ENCODE assay signal across 16 cellular contexts in the genomic region with DNA sequence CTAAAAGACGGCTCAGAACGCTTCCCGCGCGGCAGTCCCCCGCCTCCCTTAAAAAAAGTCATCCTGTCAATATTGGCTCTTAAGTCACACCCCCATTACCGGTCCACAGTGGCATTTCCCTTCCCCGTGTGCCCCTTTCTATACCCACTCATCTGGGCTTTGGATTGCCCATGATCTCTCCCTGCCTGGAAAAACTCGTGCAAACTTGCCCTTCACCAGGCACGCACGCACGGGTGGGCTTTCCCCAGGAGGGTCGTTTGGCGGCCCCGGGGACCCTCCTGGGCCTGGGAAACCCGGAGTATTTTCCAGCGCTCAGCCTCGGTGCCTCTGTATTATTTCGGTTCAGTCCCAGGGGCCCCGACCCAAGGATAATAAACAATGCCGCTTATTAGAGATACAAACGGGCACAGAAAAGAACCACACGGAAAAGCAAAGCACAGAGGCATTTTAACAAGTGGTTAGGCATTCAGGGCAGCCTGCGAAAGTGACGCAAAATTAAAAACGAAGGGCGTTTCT. TPM values are rescaled to one million over a fixed set of nuclear protein-coding genes. Genes with fewer than 3 reads are reported as not detected.
DNase-seq lines count a peak whose midpoint lies in the region; ATAC-seq, FAIRE-seq and TF ChIP-seq lines count a peak whose summit lies in the region.
"Had no signal": no experiment of that assay in that cellular context is flagged by ENCODE, and none has a peak within 500 bp of the region (broad histone marks: within the 10 kb centered on the region; RNA-seq: fewer than 3 reads in every experiment).

No MANE protein-coding gene starts in this region.

- no peaks in the 10 kb centered on the region for H3K9me3 Mint-ChIP-seq in CD8-positive, alpha-beta T cell
- H3K9me3 Mint-ChIP-seq: activated T-helper 17 cell treated with anti-CD3 and anti-CD28 coated beads, Interleukin-2, amount 50 U/mL, for 72 hours; natural killer cell had no signal

- peak; percentile 51 for FAIRE-seq in keratinocyte (lab: Jason Lieb, UNC)

- no peak overlapping the region for H3K27ac Mint-ChIP-seq in CD8-positive, alpha-beta T cell
- H3K27ac Mint-ChIP-seq: activated T-helper 17 cell treated with anti-CD3 and anti-CD28 coated beads, Interleukin-2, amount 50 U/mL, for 72 hours; natural killer cell had no signal

- TF ChIP-seq CTCF in keratinocyte (optimal IDR thresholded peaks at IDR 0.05 in 1 of 3, IDR thresholded peaks at IDR 0.05 in 1 of 3, conservative IDR thresholded peaks at IDR 0.05 in 1 of 3; ENCODE audit: extremely low read depth in 1 of 3, insufficient read depth in 2 of 3, low read length in 3 of 3) (no peak), smooth muscle cell (IDR thresholded peaks at IDR 0.05; ENCODE audit: borderline replicate concordance, insufficient read depth, poor library complexity, severe bottlenecking) (no peak)
- TF ChIP-seq CTCF in CD8-positive, alpha-beta T cell (IDR thresholded peaks at IDR 0.05): no peak

- H3K4me2 ChIP-seq in keratinocyte (ENCODE audit: control insufficient read depth, extremely low read depth, insufficient read depth, low read depth, low read length) (peak overlapping the region; percentile 89), smooth muscle cell (peak overlapping the region; percentile 80), GM23248 (ENCODE audit: unreplicated experiment) (no peak overlapping the region)
- H3K4me2 ChIP-seq: SK-N-SH had no signal

- in situ Hi-C loops in GM23248 (cut with MboI): no loop called here

- no peak overlapping the region for H3K27ac ChIP-seq in HUES6 (ENCODE audit: low read depth, low read length)
- H3K27ac ChIP-seq in caudate nucleus (ENCODE audit: low read depth, low read length): peak overlapping the region; percentile 93
- no peak overlapping the region for H3K27ac ChIP-seq in keratinocyte (ENCODE audit: control insufficient read depth, insufficient read depth, low read length)
- H3K27ac ChIP-seq in smooth muscle cell (ENCODE audit: low read depth): no peak overlapping the region
- no peak overlapping the region for H3K27ac ChIP-seq in GM23248
- H3K27ac ChIP-seq in CD8-positive, alpha-beta T cell (ENCODE audit: low read depth, low read length): no peak overlapping the region
- H3K27ac ChIP-seq: colonic mucosa had no signal

- 2% methylated on average over 27 of the region's 27 CpGs for WGBS in smooth muscle cell (ENCODE audit: low lambda C conversion rate)
- WGBS in GM23248 (ENCODE audit: low coverage in 1 of 2, low lambda C conversion rate in 2 of 2, missing lambda C conversion rate in 2 of 2), 2 experiments: 90 to 92% methylated on average over 24 to 27 of the region's 27 CpGs

- H3K4me1 ChIP-seq in HUES6 (ENCODE audit: control insufficient read depth, insufficient read depth, low read length): peaks cover 37% of the 10 kb centered on the region
- peaks cover 66% of the 10 kb centered on the region for H3K4me1 ChIP-seq in keratinocyte (ENCODE audit: control insufficient read depth, extremely low read depth, insufficient read depth, low read length)
- peaks cover 52% of the 10 kb centered on the region for H3K4me1 ChIP-seq in smooth muscle cell (ENCODE audit: low read depth)
- H3K4me1 ChIP-seq in GM23248 (ENCODE audit: insufficient read depth): peaks cover 8% of the 10 kb centered on the region; the same call in 1 of the 2 replicates
- H3K4me1 ChIP-seq in CD8-positive, alpha-beta T cell (ENCODE audit: insufficient read depth, low read length): no peaks in the 10 kb centered on the region

- H2AFZ ChIP-seq in keratinocyte (ENCODE audit: control insufficient read depth, low read length): peak overlapping the region; percentile 31
- no peak overlapping the region for H2AFZ ChIP-seq in smooth muscle cell (ENCODE audit: low read depth)
- H2AFZ ChIP-seq in GM23248: no peak overlapping the region

- no peaks in the 10 kb centered on the region for H3K36me3 ChIP-seq in HUES6 (ENCODE audit: control insufficient read depth, insufficient read depth, low read length)
- H3K36me3 ChIP-seq in keratinocyte (ENCODE audit: control insufficient read depth in 2 of 2, extremely low read depth in 1 of 2, insufficient read depth in 2 of 2, low read length in 2 of 2): no peaks in the 10 kb centered on the region
- H3K36me3 ChIP-seq in smooth muscle cell (ENCODE audit: low read depth): no peaks in the 10 kb centered on the region
- H3K36me3 ChIP-seq in GM23248 (ENCODE audit: low read depth): no peaks in the 10 kb centered on the region
- H3K36me3 ChIP-seq in CD8-positive, alpha-beta T cell (ENCODE audit: insufficient read depth, low read length): no peaks in the 10 kb centered on the region
- H3K36me3 ChIP-seq: colonic mucosa had no signal

- H3K9me1 ChIP-seq in keratinocyte (ENCODE audit: control insufficient read depth, extremely low read depth, insufficient read depth, low read length): no peaks in the 10 kb centered on the region

- H3K4me3 Mint-ChIP-seq in CD8-positive, alpha-beta T cell: no peak overlapping the region
- H3K4me3 Mint-ChIP-seq: activated T-helper 17 cell treated with anti-CD3 and anti-CD28 coated beads, Interleukin-2, amount 50 U/mL, for 72 hours; natural killer cell had no signal

- no peak for ATAC-seq in GM21381 (IDR thresholded peaks at IDR 0.05; ENCODE audit: unreplicated experiment)
- ATAC-seq in CD8-positive, alpha-beta T cell: no peak
- ATAC-seq: activated T-helper 17 cell treated with anti-CD3 and anti-CD28 coated beads, Interleukin-2, amount 50 U/mL, for 72 hours; natural killer cell had no signal

- H3K79me2 ChIP-seq in keratinocyte (ENCODE audit: control insufficient read depth, insufficient read depth, low read length): no peaks in the 10 kb centered on the region
- no peaks in the 10 kb centered on the region for H3K79me2 ChIP-seq in smooth muscle cell (ENCODE audit: low read depth)
- H3K79me2 ChIP-seq in GM23248 (ENCODE audit: insufficient read depth): no peaks in the 10 kb centered on the region

- H3K27me3 Mint-ChIP-seq in CD8-positive, alpha-beta T cell (ENCODE audit: low read depth): peaks cover 68% of the 10 kb centered on the region

- no peaks in the 10 kb centered on the region for H4K20me1 ChIP-seq in keratinocyte (ENCODE audit: control insufficient read depth, extremely low read depth, insufficient read depth, low read length)
- no peaks in the 10 kb centered on the region for H4K20me1 ChIP-seq in smooth muscle cell (ENCODE audit: low read depth)
- H4K20me1 ChIP-seq in GM23248 (ENCODE audit: insufficient read depth): no peaks in the 10 kb centered on the region

- H3K9ac ChIP-seq in HUES6 (ENCODE audit: low read length) (peak overlapping the region; percentile 17), keratinocyte (ENCODE audit: control insufficient read depth, extremely low read depth, insufficient read depth, low read length) (peak overlapping the region; percentile 48), smooth muscle cell (ENCODE audit: low read depth) (no peak overlapping the region), GM23248 (no peak overlapping the region)
- H3K9ac ChIP-seq: SK-N-SH had no signal

- H3F3A ChIP-seq in smooth muscle cell (ENCODE audit: low read depth) (no peaks in the 10 kb centered on the region), GM23248 (ENCODE audit: insufficient read depth) (no peaks in the 10 kb centered on the region)

- DNase-seq in caudate nucleus (lab: John Stamatoyannopoulos, UW) (peak in 8 of 61 donors; percentile 15 to 60 (median 38)), keratinocyte (ENCODE audit: low read depth, low spot score) (no peak), smooth muscle cell (lab: John Stamatoyannopoulos, UW; ENCODE audit: unreplicated experiment) (no peak), T-helper 2 cell (no peak), GM23248 (no peak)
- DNase-seq in CD8-positive, alpha-beta T cell: no peak
- DNase-seq: activated CD4-positive, CD25-positive, alpha-beta regulatory T cell treated with anti-CD3 and anti-CD28 coated beads, Interleukin-2, amount 50 U/mL, for 72 hours; CD8-positive, alpha-beta memory T cell; colonic mucosa; MM.1S; natural killer cell; NCI-H526 treated with DMSO at 0.1 percent for 48 hours had no signal

- peaks cover 8% of the 10 kb centered on the region for H3K4me1 Mint-ChIP-seq in CD8-positive, alpha-beta T cell (ENCODE audit: low read depth)
- H3K4me1 Mint-ChIP-seq: activated T-helper 17 cell treated with anti-CD3 and anti-CD28 coated beads, Interleukin-2, amount 50 U/mL, for 72 hours had no signal

- CTCF ChIA-PET in CD8-positive, alpha-beta T cell (lab: Charles Lee): no interaction called here

- H3K27me3 ChIP-seq in HUES6 (ENCODE audit: control insufficient read depth, insufficient read depth, low read length) (peaks cover 98% of the 10 kb centered on the region), keratinocyte (ENCODE audit: control insufficient read depth, extremely low read depth, insufficient read depth, low read length) (peaks cover 54% of the 10 kb centered on the region), smooth muscle cell (ENCODE audit: low read depth) (peaks cover 87% of the 10 kb centered on the region), GM23248 (replicated peaks; ENCODE audit: insufficient read depth) (peaks cover 76% of the 10 kb centered on the region)
- H3K27me3 ChIP-seq in CD8-positive, alpha-beta T cell (ENCODE audit: insufficient read depth, low read length): no peaks in the 10 kb centered on the region

- H3K9me3 ChIP-seq in HUES6 (ENCODE audit: control insufficient read depth, insufficient read depth, low read depth, low read length) (no peaks in the 10 kb centered on the region), keratinocyte (ENCODE audit: control insufficient read depth, low read depth, low read length) (no peaks in the 10 kb centered on the region), smooth muscle cell (replicated peaks; ENCODE audit: low read depth) (no peaks in the 10 kb centered on the region), GM23248 (ENCODE audit: low read depth) (no peaks in the 10 kb centered on the region)
- no peaks in the 10 kb centered on the region for H3K9me3 ChIP-seq in CD8-positive, alpha-beta T cell (ENCODE audit: low read length)
- H3K9me3 ChIP-seq: colonic mucosa, SK-N-SH had no signal

- no peaks in the 10 kb centered on the region for H3K36me3 Mint-ChIP-seq in CD8-positive, alpha-beta T cell
- H3K36me3 Mint-ChIP-seq: CD8-positive, alpha-beta memory T cell; natural killer cell had no signal

- POLR2A ChIA-PET in CD8-positive, alpha-beta T cell (lab: Charles Lee): no interaction called here

- intact Hi-C loops in CD8-positive, alpha-beta T cell (cut with DNase I, micrococcal nuclease): loop anchor here (5.0 to 10.0 kb wide), 3 partner anchors 65 to 995 kb away; no protein-coding TSS in a partner anchor

- no peaks in the 10 kb centered on the region for H3K9me2 ChIP-seq in GM23248 (ENCODE audit: insufficient read depth)
- H3K9me2 ChIP-seq: SK-N-SH had no signal

- peak overlapping the region; percentile 82 for H3K4me3 ChIP-seq in HUES6 (ENCODE audit: low read depth, low read length)
- H3K4me3 ChIP-seq in keratinocyte (ENCODE audit: control insufficient read depth in 2 of 3, extremely low read depth in 1 of 3, insufficient read depth in 2 of 3, low read depth in 1 of 3, low read length in 3 of 3): peak overlapping the region in 2 of 3 experiments; percentile 56 to 78
- H3K4me3 ChIP-seq in smooth muscle cell: peak overlapping the region; percentile 42
- H3K4me3 ChIP-seq in GM23248: no peak overlapping the region
- H3K4me3 ChIP-seq in CD8-positive, alpha-beta T cell (ENCODE audit: low read depth, low read length): no peak overlapping the region

- dilution Hi-C loops in keratinocyte (cut with MboI; ENCODE audit: extremely low pct_ligation_motif_present, low sequenced_read_pairs): no loop called here

RNA-seq across cellular contexts. Expression of gene NFIB, which starts 35.9 kb away (rescaled TPM):
- 3.6 to 23.1 TPM (median 8.9 TPM) in 3 replicates for polyA plus RNA-seq in keratinocyte
- polyA plus RNA-seq in keratinocyte (2011; ENCODE audit: low read depth): 12.3 TPM
- 7.3 and 10.7 TPM in 2 replicates for polyA plus RNA-seq in keratinocyte (2011; cell fraction: cytosol; rRNA removed)
- polyA plus RNA-seq in keratinocyte (2011; cell fraction: nucleus; rRNA removed): 25.9 and 27.8 TPM in 2 replicates
- 9.5 and 16.1 TPM in 2 replicates for polyA plus RNA-seq in keratinocyte (2012; ENCODE audit: low replicate concordance)
- 18.4 to 56.7 TPM (median 39.1 TPM) in 3 replicates for polyA minus RNA-seq in keratinocyte
- 9.4 TPM for polyA minus RNA-seq in keratinocyte (2011; cell fraction: cytosol; rRNA and poly(A)+ RNA removed)
- polyA minus RNA-seq in keratinocyte (2011; cell fraction: nucleus; rRNA and poly(A)+ RNA removed): 19.2 and 58.1 TPM in 2 replicates
- total RNA-seq in smooth muscle cell: 1.7 and 2.3 TPM in 2 replicates
- polyA plus RNA-seq in smooth muscle cell: 0.58 and 0.93 TPM in 2 replicates
- total RNA-seq in GM23248 (2014; rRNA removed; shearing (Covaris generic)): 3.4 and 5.3 TPM in 2 replicates
- 5.8 and 6.0 TPM in 2 replicates for polyA plus RNA-seq in GM23248 (2016; fragmentation: Nextera tagmentation; extraction: Ambion mirVana)
- total RNA-seq in CD8-positive, alpha-beta T cell: not detected
- total RNA-seq: CD8-positive, alpha-beta memory T cell had no signal
- polyA plus RNA-seq: CD8-positive, alpha-beta memory T cell had no signal

Comparison
In these comparisons a context has a peak if more than half of its experiments do, and no peak if none do; other contexts are left out.
1. H3K4me3 ChIP-seq: peak in HUES6 (single experiment), keratinocyte (2 of 3) and smooth muscle cell (single experiment); none in GM23248 (single experiment) and CD8-positive, alpha-beta T cell (single experiment).
2. H3K9ac ChIP-seq: peak in HUES6 (single experiment) and keratinocyte (single experiment); none in smooth muscle cell (single experiment) and GM23248 (single experiment).